19 cellular contexts compared by ENCODE assay signal in the genomic region with DNA sequence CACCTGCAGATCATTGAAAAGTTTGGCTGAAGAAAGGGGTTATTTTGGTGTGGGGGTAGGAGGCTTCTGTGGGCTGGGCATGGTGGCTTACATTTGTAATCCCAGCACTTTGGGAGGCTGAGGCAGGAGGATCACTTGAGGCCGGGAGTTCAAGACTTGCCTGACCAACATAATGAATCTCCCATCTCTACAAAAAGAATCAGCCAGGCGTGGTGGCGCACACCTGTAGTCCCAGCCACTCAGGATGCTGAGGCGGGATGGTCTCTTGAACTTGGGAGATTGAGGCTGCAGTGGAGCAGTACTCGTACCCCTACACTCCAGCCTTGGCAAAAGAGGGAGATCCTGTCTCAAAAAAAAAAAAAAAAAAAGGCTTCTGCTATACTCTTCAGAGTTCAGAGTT. TPM values are rescaled to one million over a fixed set of nuclear protein-coding genes. Genes with fewer than 3 reads are reported as not detected.
A peak's percentile ranks its signal among the peaks of the same experiment; 100 is the strongest.
DNase-seq lines count a peak whose midpoint lies in the region; ATAC-seq, FAIRE-seq and TF ChIP-seq lines count a peak whose summit lies in the region.
"Had no signal": no experiment of that assay in that cellular context is flagged by ENCODE, and none has a peak within 500 bp of the region (broad histone marks: within the 10 kb centered on the region; RNA-seq: fewer than 3 reads in every experiment).

No MANE protein-coding gene starts in this region.

- H2AFZ ChIP-seq in GM12878 (ENCODE audit: control insufficient read depth, low read depth, low read length) (no peak overlapping the region), H9 (ENCODE audit: low read length) (no peak overlapping the region)

- peak overlapping the region; percentile 31 for H3K27ac Mint-ChIP-seq in activated T-cell treated with anti-CD3 and anti-CD28 coated beads, Interleukin-2, amount 50 U/mL, for 72 hours
- H3K27ac Mint-ChIP-seq in Calu3 (ENCODE audit: unreplicated experiment) (peak overlapping the region; percentile 46), neural crest cell (ENCODE audit: unreplicated experiment) (no peak overlapping the region), H9 (no peak overlapping the region)

- H3K4me3 Mint-ChIP-seq in activated T-cell treated with anti-CD3 and anti-CD28 coated beads, Interleukin-2, amount 50 U/mL, for 72 hours, result no peak overlapping the region
- H3K4me3 Mint-ChIP-seq in activated T-cell treated with anti-CD3 and anti-CD28 coated beads, Interleukin-2, amount 50 U/mL, for 4 hours, result no peak overlapping the region
- H3K4me3 Mint-ChIP-seq in Calu3 (ENCODE audit: low read depth, unreplicated experiment) (no peak overlapping the region), neural crest cell (peak overlapping the region; percentile 25), H9 (no peak overlapping the region)
- H3K4me3 Mint-ChIP-seq: CD14-positive monocyte had no signal

- H3K56ac ChIP-seq in H9 (ENCODE audit: insufficient read length, low read depth, low read length), result no peak overlapping the region

- H3K4me3 ChIP-seq in GM12878, result no peak overlapping the region
- H3K4me3 ChIP-seq: HAP-1 had no signal

- no peak for TF ChIP-seq CTCF in Calu3 (IDR thresholded peaks at IDR 0.05; ENCODE audit: unreplicated experiment)
- no peak for TF ChIP-seq CTCF in GM12878 (IDR thresholded peaks at IDR 0.05 in 2 of 3, conservative IDR thresholded peaks at IDR 0.05 in 1 of 3; ENCODE audit: control insufficient read depth in 2 of 3, extremely low read depth in 1 of 3, insufficient read depth in 1 of 3, low read depth in 3 of 3, low read length in 3 of 3)
- no peak for TF ChIP-seq CTCF in neural crest cell (conservative IDR thresholded peaks at IDR 0.05)
- TF ChIP-seq CTCF in H9 (conservative IDR thresholded peaks at IDR 0.05), result no peak

- peaks cover 19 to 45% of the 10 kb centered on the region in 2 donors for H3K36me3 Mint-ChIP-seq in activated T-cell treated with anti-CD3 and anti-CD28 coated beads, Interleukin-2, amount 50 U/mL, for 72 hours (ENCODE audit: insufficient read depth in 2 of 2)
- peaks cover 61% of the 10 kb centered on the region for H3K36me3 Mint-ChIP-seq in activated T-cell treated with anti-CD3 and anti-CD28 coated beads, Interleukin-2, amount 50 U/mL, for 4 hours (ENCODE audit: insufficient read depth)
- H3K36me3 Mint-ChIP-seq in Calu3 (ENCODE audit: insufficient read depth, unreplicated experiment) (peaks cover 89% of the 10 kb centered on the region), neural crest cell (ENCODE audit: low read depth) (peaks cover 27% of the 10 kb centered on the region), H9 (ENCODE audit: insufficient read depth in 1 of 3, low read depth in 3 of 3) (peaks cover 76 to 94% (median 82%) of the 10 kb centered on the region in 3 experiments; a peak in 6 of 7 replicates)

- no peaks in the 10 kb centered on the region for H3K79me1 ChIP-seq in H9 (ENCODE audit: insufficient read depth, low read depth, low read length, poor library complexity, severe bottlenecking)

- no peak overlapping the region for H3K4ac ChIP-seq in H9 (ENCODE audit: low read depth, low read length)

- peaks cover 19% of the 10 kb centered on the region for H3K4me1 Mint-ChIP-seq in activated T-cell treated with anti-CD3 and anti-CD28 coated beads, Interleukin-2, amount 50 U/mL, for 72 hours (ENCODE audit: low read depth)
- peaks cover 15% of the 10 kb centered on the region for H3K4me1 Mint-ChIP-seq in activated T-cell treated with anti-CD3 and anti-CD28 coated beads, Interleukin-2, amount 50 U/mL, for 4 hours (ENCODE audit: low read depth)
- peaks cover 6% of the 10 kb centered on the region for H3K4me1 Mint-ChIP-seq in Calu3 (ENCODE audit: low read depth, unreplicated experiment)
- peaks cover 6% of the 10 kb centered on the region for H3K4me1 Mint-ChIP-seq in neural crest cell
- peaks cover 2 to 5% of the 10 kb centered on the region in 2 experiments for H3K4me1 Mint-ChIP-seq in H9

- no peak for FAIRE-seq in GM12878 (lab: Jason Lieb, UNC)
- FAIRE-seq: D721Med, G401.6, GM19239 had no signal

- BruUV-seq in Calu3 (replicated peaks; lab: Mats Ljungman, UMichigan) (no TSS peak), GM12878 (replicated peaks; lab: Mats Ljungman, UMichigan) (no TSS peak)

- no peak overlapping the region for H3K23ac ChIP-seq in H9 (ENCODE audit: insufficient read length, low read depth, low read length)

- no peak overlapping the region for H4K5ac ChIP-seq in H9 (ENCODE audit: insufficient read length, low read depth, low read length)

- RAD21 ChIA-PET in GM12878 (lab: Charles Lee; ENCODE audit: unreplicated experiment), result no interaction called here

- no peak for DNase-seq in activated T-cell treated with anti-CD3 and anti-CD28 coated beads, Interleukin-2, amount 50 U/mL, for 72 hours
- no peak for DNase-seq in activated T-cell treated with anti-CD3 and anti-CD28 coated beads, Interleukin-2, amount 50 U/mL, for 4 hours
- DNase-seq in Calu3 (no peak), GM12878 (ENCODE audit: low read depth, low spot score) (no peak), neural crest cell (ENCODE audit: low read depth, low spot score) (no peak), globus pallidus (ENCODE audit: low spot score) (no peak), H9 (no peak), NCI-H2196 treated with DMSO at 0.1 percent for 48 hours (lab: John Stamatoyannopoulos, UW; ENCODE audit: unreplicated experiment) (no peak)
- DNase-seq: DMS79 treated with DMSO at 0.1 percent for 48 hours, IMR-90, NCI-H1417, NCI-H1930, NCI-H526 had no signal

- no peak overlapping the region for H3T11ph ChIP-seq in H9 (ENCODE audit: low read length)

- H4K20me1 ChIP-seq in GM12878 (ENCODE audit: control insufficient read depth, insufficient read depth), result peaks cover 4% of the 10 kb centered on the region; the same call in 1 of the 2 replicates
- H4K20me1 ChIP-seq in H9 (ENCODE audit: control insufficient read depth, insufficient read depth, insufficient read length), result no peaks in the 10 kb centered on the region

- no peak overlapping the region for H3K4me2 ChIP-seq in GM12878 (ENCODE audit: control insufficient read depth, insufficient read depth)
- H3K4me2 ChIP-seq in H9 (ENCODE audit: insufficient read depth, insufficient read length, low read length), result no peak overlapping the region

- TF ChIP-seq POLR2A in GM12878 (IDR thresholded peaks at IDR 0.05; ENCODE audit: low read depth, low read length), result no peak

- no peak overlapping the region for H3K14ac ChIP-seq in H9 (ENCODE audit: insufficient read depth, low read length)

- TF ChIP-seq RAD21 in GM12878 (IDR thresholded peaks at IDR 0.05; ENCODE audit: insufficient read depth, low read depth, low read length), result no peak

- no peak overlapping the region for H3K18ac ChIP-seq in H9 (ENCODE audit: insufficient read length, low read depth, low read length)

- H2AK5ac ChIP-seq in H9 (ENCODE audit: insufficient read length, low read length), result no peak overlapping the region

- 98% methylated on average over 5 of the region's 5 CpGs for WGBS in GM12878 (ENCODE audit: insufficient coverage, insufficient replicate concordance, low lambda C conversion rate, missing lambda C conversion rate)
- no CpG with 5 or more reads among the region's 5 CpGs for WGBS in H9 (ENCODE audit: extremely low coverage, insufficient read length, low lambda C conversion rate)

- SMC1A ChIA-PET in GM12878 (lab: Charles Lee; ENCODE audit: uncharacterized antibody, unreplicated experiment), result no interaction called here

- H2BK120ac ChIP-seq in H9 (ENCODE audit: low read depth, low read length, poor library complexity, severe bottlenecking), result no peak overlapping the region

- in situ Hi-C loops in GM12878 (cut with MboI), result no loop called here

- no peak overlapping the region for H2BK5ac ChIP-seq in H9 (ENCODE audit: insufficient read length, low read length)

- no peaks in the 10 kb centered on the region for H3K27me3 Mint-ChIP-seq in activated T-cell treated with anti-CD3 and anti-CD28 coated beads, Interleukin-2, amount 50 U/mL, for 72 hours (ENCODE audit: low read depth)
- no peaks in the 10 kb centered on the region for H3K27me3 Mint-ChIP-seq in activated T-cell treated with anti-CD3 and anti-CD28 coated beads, Interleukin-2, amount 50 U/mL, for 4 hours (ENCODE audit: low read depth)
- H3K27me3 Mint-ChIP-seq in Calu3 (ENCODE audit: unreplicated experiment) (no peaks in the 10 kb centered on the region), neural crest cell (ENCODE audit: low read depth) (no peaks in the 10 kb centered on the region), H9 (ENCODE audit: low read depth) (0 out of 2 replicates have a peak, but pooled peaks cover 2% of the 10 kb centered on the region)

- no peak overlapping the region for H2BK12ac ChIP-seq in H9 (ENCODE audit: insufficient read length, low read depth, low read length)

- no peak for TF ChIP-seq EP300 in GM12878 (IDR thresholded peaks at IDR 0.05; ENCODE audit: borderline replicate concordance in 1 of 2, control insufficient read depth in 1 of 2, low read depth in 2 of 2, low read length in 2 of 2)

- peaks cover 6% of the 10 kb centered on the region for H3K79me2 ChIP-seq in GM12878 (ENCODE audit: control insufficient read depth, insufficient read depth, low read length)
- H3K79me2 ChIP-seq in H9 (ENCODE audit: insufficient read depth, low read length), result 0 out of 2 replicates have a peak, but pooled peaks cover 1% of the 10 kb centered on the region

- H3K27me3 ChIP-seq in GM12878 (replicated peaks in 1 of 2; ENCODE audit: control insufficient read depth in 2 of 2, insufficient read depth in 2 of 2, low read length in 1 of 2), result no peaks in the 10 kb centered on the region
- no peaks in the 10 kb centered on the region for H3K27me3 ChIP-seq in H9 (ENCODE audit: insufficient read depth, low read length)

- no peaks in the 10 kb centered on the region for H3K9me3 Mint-ChIP-seq in activated T-cell treated with anti-CD3 and anti-CD28 coated beads, Interleukin-2, amount 50 U/mL, for 72 hours
- no peaks in the 10 kb centered on the region for H3K9me3 Mint-ChIP-seq in activated T-cell treated with anti-CD3 and anti-CD28 coated beads, Interleukin-2, amount 50 U/mL, for 4 hours
- no peaks in the 10 kb centered on the region for H3K9me3 Mint-ChIP-seq in Calu3 (ENCODE audit: low read depth, unreplicated experiment)
- H3K9me3 Mint-ChIP-seq in neural crest cell, result no peaks in the 10 kb centered on the region
- H3K9me3 Mint-ChIP-seq in H9, result peaks cover 0 to 2% of the 10 kb centered on the region in 2 experiments; a peak in 1 of 5 replicates

- no peak overlapping the region for H3K27ac ChIP-seq in GM12878 (ENCODE audit: control insufficient read depth, insufficient read depth)
- no peak overlapping the region for H3K27ac ChIP-seq in H9 (ENCODE audit: insufficient read length, low read depth, low read length)

- peaks cover 35 to 49% of the 10 kb centered on the region in 2 experiments for H3K36me3 ChIP-seq in GM12878 (ENCODE audit: control insufficient read depth in 2 of 2, insufficient read depth in 2 of 2, low read length in 1 of 2)

- intact Hi-C loops in Calu3 (cut with micrococcal nuclease; ENCODE audit: unreplicated experiment), result no loop called here
- intact Hi-C loops in GM12878 (cut with micrococcal nuclease; ENCODE audit: unreplicated experiment), result no loop called here

- no peak for ATAC-seq in activated T-cell treated with anti-CD3 and anti-CD28 coated beads, Interleukin-2, amount 50 U/mL, for 72 hours (replicated peaks in 1 of 2)
- no peak for ATAC-seq in activated T-cell treated with anti-CD3 and anti-CD28 coated beads, Interleukin-2, amount 50 U/mL, for 4 hours
- ATAC-seq in GM12878, result no peak

- no peak overlapping the region for H2BK20ac ChIP-seq in H9 (ENCODE audit: low read depth, low read length, poor library complexity, severe bottlenecking)

- H2BK15ac ChIP-seq in H9 (ENCODE audit: low read depth, low read length), result no peak overlapping the region

- H3K23me2 ChIP-seq in H9 (ENCODE audit: insufficient read length, low read depth, low read length, poor library complexity, severe bottlenecking), result no peaks in the 10 kb centered on the region

- H3K4me1 ChIP-seq in GM12878 (ENCODE audit: control insufficient read depth, insufficient read depth, low read length) (no peaks in the 10 kb centered on the region; the same call in 1 of the 2 replicates), H9 (ENCODE audit: insufficient read depth, low read length) (no peaks in the 10 kb centered on the region)

- H3K9ac ChIP-seq in GM12878 (ENCODE audit: control insufficient read depth, insufficient read depth, low read length) (no peak overlapping the region), H9 (ENCODE audit: extremely low read depth, insufficient read length, low read length) (no peak overlapping the region)

- no peak overlapping the region for H4K8ac ChIP-seq in H9 (replicated peaks; ENCODE audit: insufficient read length, low read depth, low read length)

- H3K9me3 ChIP-seq in GM12878 (replicated peaks; ENCODE audit: control insufficient read depth, insufficient read depth, low read length) (no peaks in the 10 kb centered on the region), H9 (ENCODE audit: control insufficient read depth, low read depth, low read length) (no peaks in the 10 kb centered on the region)
- H3K9me3 ChIP-seq: HAP-1 had no signal

- CTCF ChIA-PET in Calu3 (lab: Charles Lee) (no interaction called here), GM12878 (lab: Yijun Ruan, JAX) (interaction anchor here (1.3 kb wide), 1 partner anchor 36 kb away, joined by 3 read pairs; no protein-coding TSS in a partner anchor)

- H4K91ac ChIP-seq in H9 (ENCODE audit: insufficient read length, low read depth, low read length), result no peak overlapping the region

- POLR2A ChIA-PET in GM12878 (lab: Charles Lee), result interaction anchor here (0.6 to 0.7 kb wide), 2 partner anchors 42 to 1175 kb away, joined by 3 read pairs; no protein-coding TSS in a partner anchor

RNA-seq across cellular contexts. Expression of gene DDIT3, which starts 7.0 kb away (rescaled TPM):
- 10 to 100 TPM; 64.6 to 71.7 TPM for total RNA-seq in activated T-cell treated with anti-CD3 and anti-CD28 coated beads, Interleukin-2, amount 50 U/mL, for 72 hours
- total RNA-seq in activated T-cell treated with anti-CD3 and anti-CD28 coated beads, Interleukin-2, amount 50 U/mL, for 4 hours, result 10 to 100 TPM in 2 of 3 donors, 1 to 10 TPM in 1; 9.2 to 12.2 (median 10.8) TPM
- total RNA-seq in Calu3 (2022), result 70.2 and 80.5 TPM in 2 replicates
- total RNA-seq in GM12878 (2013; cell fraction: nucleolus; rRNA removed), result 21.5 and 24.3 TPM in 2 replicates
- total RNA-seq in GM12878 (2014; rRNA removed), result 9.7 and 9.8 TPM in 2 replicates
- 10.4 and 12.2 TPM in 2 replicates for total RNA-seq in GM12878 (2014; rRNA removed; fragmentation: Illumina TruSeq; extraction: Trizol)
- 8.2 and 9.2 TPM in 2 replicates for total RNA-seq in GM12878 (2021)
- polyA plus RNA-seq in GM12878 (2011; ENCODE audit: low read depth), result 38.8 TPM
- polyA plus RNA-seq in GM12878 (2011; rRNA removed), result 23.6 and 25.0 TPM in 2 replicates
- polyA plus RNA-seq in GM12878 (2011; cell fraction: cytosol; rRNA removed), result 14.0 and 15.9 TPM in 2 replicates
- 25.8 and 42.9 TPM in 2 replicates for polyA plus RNA-seq in GM12878 (2011; cell fraction: nucleus; rRNA removed)
- polyA plus RNA-seq in GM12878 (2012), result 41.1 and 47.1 TPM in 2 replicates
- 10.9 and 13.4 TPM in 2 replicates for polyA plus RNA-seq in GM12878 (2014; fragmentation: Illumina TruSeq; extraction: Trizol)
- polyA plus RNA-seq in GM12878 (2014; fragmentation: Nextera tagmentation; extraction: Ambion mirVana), result 10 to 100 TPM; 26.8 to 28.9 TPM
- 9.9 and 10.1 TPM in 2 replicates for polyA plus RNA-seq in GM12878 (2014; rRNA removed)
- polyA plus RNA-seq in GM12878 (2016; fragmentation: Nextera tagmentation; extraction: Ambion mirVana), result 10 to 100 TPM; 20.0 to 21.7 TPM
- 17.3 and 23.4 TPM in 2 replicates for polyA minus RNA-seq in GM12878 (2011; rRNA and poly(A)+ RNA removed)
- 7.3 and 11.1 TPM in 2 replicates for polyA minus RNA-seq in GM12878 (2011; cell fraction: cytosol; rRNA and poly(A)+ RNA removed)
- 13.8 and 17.0 TPM in 2 replicates for polyA minus RNA-seq in GM12878 (2011; cell fraction: nucleus; rRNA and poly(A)+ RNA removed)
- total RNA-seq in neural crest cell, result 14.1 and 15.0 TPM in 2 replicates
- 12.8 and 14.1 TPM in 2 replicates for total RNA-seq in H9 (2021)

RNA-seq across cellular contexts. Expression of gene MBD6, which starts 9.4 kb away (rescaled TPM):
- total RNA-seq in activated T-cell treated with anti-CD3 and anti-CD28 coated beads, Interleukin-2, amount 50 U/mL, for 72 hours, result 100 to 1,000 TPM; 131 to 148 TPM
- total RNA-seq in activated T-cell treated with anti-CD3 and anti-CD28 coated beads, Interleukin-2, amount 50 U/mL, for 4 hours, result 10 to 100 TPM; 56.3 to 59.4 (median 57.5) TPM
- total RNA-seq in Calu3 (2022), result 119 and 127 TPM in 2 replicates
- 16.4 and 19.1 TPM in 2 replicates for total RNA-seq in GM12878 (2013; cell fraction: nucleolus; rRNA removed)
- total RNA-seq in GM12878 (2014; rRNA removed), result 3.1 and 4.6 TPM in 2 replicates
- total RNA-seq in GM12878 (2014; rRNA removed; fragmentation: Illumina TruSeq; extraction: Trizol), result 3.5 and 3.7 TPM in 2 replicates
- 41.5 and 52.7 TPM in 2 replicates for total RNA-seq in GM12878 (2021)
- polyA plus RNA-seq in GM12878 (2011; ENCODE audit: low read depth), result 12.0 TPM
- 2.0 and 3.8 TPM in 2 replicates for polyA plus RNA-seq in GM12878 (2011; rRNA removed)
- 1.8 and 1.9 TPM in 2 replicates for polyA plus RNA-seq in GM12878 (2011; cell fraction: cytosol; rRNA removed)
- polyA plus RNA-seq in GM12878 (2011; cell fraction: nucleus; rRNA removed), result 43.1 and 56.1 TPM in 2 replicates
- polyA plus RNA-seq in GM12878 (2012), result 18.4 and 22.0 TPM in 2 replicates
- polyA plus RNA-seq in GM12878 (2014; fragmentation: Illumina TruSeq; extraction: Trizol), result 5.9 and 12.7 TPM in 2 replicates
- 1 to 10 TPM; 1.5 to 5.5 TPM for polyA plus RNA-seq in GM12878 (2014; fragmentation: Nextera tagmentation; extraction: Ambion mirVana)
- polyA plus RNA-seq in GM12878 (2014; rRNA removed), result 20.2 and 24.3 TPM in 2 replicates
- polyA plus RNA-seq in GM12878 (2016; fragmentation: Nextera tagmentation; extraction: Ambion mirVana), result 1 to 10 TPM; 8.1 to 8.6 TPM
- 4.3 and 5.9 TPM in 2 replicates for polyA minus RNA-seq in GM12878 (2011; rRNA and poly(A)+ RNA removed)
- 3.6 and 6.3 TPM in 2 replicates for polyA minus RNA-seq in GM12878 (2011; cell fraction: cytosol; rRNA and poly(A)+ RNA removed)
- 11.7 and 19.9 TPM in 2 replicates for polyA minus RNA-seq in GM12878 (2011; cell fraction: nucleus; rRNA and poly(A)+ RNA removed)
- total RNA-seq in neural crest cell, result 90.4 and 91.3 TPM in 2 replicates
- total RNA-seq in H9 (2021), result 66.0 and 66.8 TPM in 2 replicates

RNA-seq across cellular contexts. Expression of gene MARS1, which starts 25.4 kb away (rescaled TPM):
- 100 to 1,000 TPM; 575 to 653 TPM for total RNA-seq in activated T-cell treated with anti-CD3 and anti-CD28 coated beads, Interleukin-2, amount 50 U/mL, for 72 hours
- total RNA-seq in activated T-cell treated with anti-CD3 and anti-CD28 coated beads, Interleukin-2, amount 50 U/mL, for 4 hours, result 100 to 1,000 TPM; 505 to 565 (median 534) TPM
- total RNA-seq in Calu3 (2022) (358 and 369 TPM in 2 replicates), GM12878 (2014; rRNA removed) (138 and 155 TPM in 2 replicates), GM12878 (2014; rRNA removed; fragmentation: Illumina TruSeq; extraction: Trizol) (132 and 151 TPM in 2 replicates), GM12878 (2021) (208 and 212 TPM in 2 replicates), neural crest cell (257 and 267 TPM in 2 replicates), H9 (2021) (352 and 368 TPM in 2 replicates)
- 122 and 126 TPM in 2 replicates for total RNA-seq in GM12878 (2013; cell fraction: nucleolus; rRNA removed)
- 84.1 TPM for polyA plus RNA-seq in GM12878 (2011; ENCODE audit: low read depth)
- polyA plus RNA-seq in GM12878 (2011; rRNA removed) (61.9 and 108 TPM in 2 replicates), GM12878 (2014; fragmentation: Illumina TruSeq; extraction: Trizol) (161 and 221 TPM in 2 replicates), GM12878 (2014; fragmentation: Nextera tagmentation; extraction: Ambion mirVana) (100 to 1,000 TPM in 1 of 2 experiments, 10 to 100 TPM in 1; 72.3 to 129 TPM), GM12878 (2014; rRNA removed) (137 and 156 TPM in 2 replicates), GM12878 (2016; fragmentation: Nextera tagmentation; extraction: Ambion mirVana) (100 to 1,000 TPM; 255 to 270 TPM)
- polyA plus RNA-seq in GM12878 (2011; cell fraction: cytosol; rRNA removed), result 94.9 and 95.4 TPM in 2 replicates
- 477 and 501 TPM in 2 replicates for polyA plus RNA-seq in GM12878 (2011; cell fraction: nucleus; rRNA removed)
- polyA plus RNA-seq in GM12878 (2012), result 85.5 and 109 TPM in 2 replicates
- polyA minus RNA-seq in GM12878 (2011; rRNA and poly(A)+ RNA removed), result 108 and 144 TPM in 2 replicates
- polyA minus RNA-seq in GM12878 (2011; cell fraction: cytosol; rRNA and poly(A)+ RNA removed), result 46.5 and 52.1 TPM in 2 replicates
- 102 and 181 TPM in 2 replicates for polyA minus RNA-seq in GM12878 (2011; cell fraction: nucleus; rRNA and poly(A)+ RNA removed)

RNA-seq across cellular contexts. Expression of gene ARHGAP9, which starts 33.6 kb away (rescaled TPM):
- total RNA-seq in activated T-cell treated with anti-CD3 and anti-CD28 coated beads, Interleukin-2, amount 50 U/mL, for 72 hours, result 100 to 1,000 TPM; 119 to 153 TPM
- 10 to 100 TPM; 54.5 to 64.6 (median 57.7) TPM for total RNA-seq in activated T-cell treated with anti-CD3 and anti-CD28 coated beads, Interleukin-2, amount 50 U/mL, for 4 hours
- total RNA-seq in Calu3 (2022) (0.39 TPM in 1 of 2 replicates, not detected in the other), GM12878 (2014; rRNA removed) (78.1 and 79.8 TPM in 2 replicates), GM12878 (2014; rRNA removed; fragmentation: Illumina TruSeq; extraction: Trizol) (47.3 and 51.7 TPM in 2 replicates), GM12878 (2021) (101 and 102 TPM in 2 replicates), neural crest cell (0.56 and 1.0 TPM in 2 replicates), H9 (2021) (3.7 and 4.4 TPM in 2 replicates)
- total RNA-seq in GM12878 (2013; cell fraction: nucleolus; rRNA removed), result 37.8 and 38.9 TPM in 2 replicates
- 72.3 TPM for polyA plus RNA-seq in GM12878 (2011; ENCODE audit: low read depth)
- polyA plus RNA-seq in GM12878 (2011; rRNA removed) (42.5 and 68.9 TPM in 2 replicates), GM12878 (2014; fragmentation: Illumina TruSeq; extraction: Trizol) (63.7 and 89.0 TPM in 2 replicates), GM12878 (2014; fragmentation: Nextera tagmentation; extraction: Ambion mirVana) (10 to 100 TPM; 19.5 to 75.6 TPM), GM12878 (2014; rRNA removed) (98.7 and 106 TPM in 2 replicates), GM12878 (2016; fragmentation: Nextera tagmentation; extraction: Ambion mirVana) (10 to 100 TPM; 71.1 to 81.3 TPM)
- polyA plus RNA-seq in GM12878 (2011; cell fraction: cytosol; rRNA removed), result 45.6 and 45.9 TPM in 2 replicates
- 245 and 345 TPM in 2 replicates for polyA plus RNA-seq in GM12878 (2011; cell fraction: nucleus; rRNA removed)
- polyA plus RNA-seq in GM12878 (2012), result 80.4 and 88.1 TPM in 2 replicates
- 24.9 and 34.8 TPM in 2 replicates for polyA minus RNA-seq in GM12878 (2011; rRNA and poly(A)+ RNA removed)
- 20.1 and 23.3 TPM in 2 replicates for polyA minus RNA-seq in GM12878 (2011; cell fraction: cytosol; rRNA and poly(A)+ RNA removed)
- polyA minus RNA-seq in GM12878 (2011; cell fraction: nucleus; rRNA and poly(A)+ RNA removed), result 35.5 and 59.9 TPM in 2 replicates
- total RNA-seq: RPMI7951 had no signal

RNA-seq across cellular contexts. Expression of gene DCTN2, which starts 33.7 kb away (rescaled TPM):
- total RNA-seq in activated T-cell treated with anti-CD3 and anti-CD28 coated beads, Interleukin-2, amount 50 U/mL, for 72 hours, result 10 to 100 TPM; 94.9 to 99.0 TPM
- total RNA-seq in activated T-cell treated with anti-CD3 and anti-CD28 coated beads, Interleukin-2, amount 50 U/mL, for 4 hours, result 10 to 100 TPM; 72.3 to 84.3 (median 74.6) TPM
- 121 and 131 TPM in 2 replicates for total RNA-seq in Calu3 (2022)
- total RNA-seq in GM12878 (2013; cell fraction: nucleolus; rRNA removed), result 50.6 and 63.3 TPM in 2 replicates
- total RNA-seq in GM12878 (2014; rRNA removed), result 80.8 and 115 TPM in 2 replicates
- 81.4 and 83.9 TPM in 2 replicates for total RNA-seq in GM12878 (2014; rRNA removed; fragmentation: Illumina TruSeq; extraction: Trizol)
- total RNA-seq in GM12878 (2021), result 87.3 and 87.4 TPM in 2 replicates
- polyA plus RNA-seq in GM12878 (2011; ENCODE audit: low read depth), result 67.2 TPM
- 85.1 and 88.9 TPM in 2 replicates for polyA plus RNA-seq in GM12878 (2011; rRNA removed)
- 79.6 and 95.9 TPM in 2 replicates for polyA plus RNA-seq in GM12878 (2011; cell fraction: cytosol; rRNA removed)
- polyA plus RNA-seq in GM12878 (2011; cell fraction: nucleus; rRNA removed), result 72.6 and 91.7 TPM in 2 replicates
- polyA plus RNA-seq in GM12878 (2012), result 68.9 and 75.1 TPM in 2 replicates
- polyA plus RNA-seq in GM12878 (2014; fragmentation: Illumina TruSeq; extraction: Trizol), result 139 and 171 TPM in 2 replicates
- 10 to 100 TPM; 32.3 to 60.7 TPM for polyA plus RNA-seq in GM12878 (2014; fragmentation: Nextera tagmentation; extraction: Ambion mirVana)
- polyA plus RNA-seq in GM12878 (2014; rRNA removed), result 113 TPM in 2 replicates
- 100 to 1,000 TPM; 115 to 117 TPM for polyA plus RNA-seq in GM12878 (2016; fragmentation: Nextera tagmentation; extraction: Ambion mirVana)
- polyA minus RNA-seq in GM12878 (2011; rRNA and poly(A)+ RNA removed), result 66.8 and 93.9 TPM in 2 replicates
- 47.0 and 53.5 TPM in 2 replicates for polyA minus RNA-seq in GM12878 (2011; cell fraction: cytosol; rRNA and poly(A)+ RNA removed)
- 25.4 and 26.2 TPM in 2 replicates for polyA minus RNA-seq in GM12878 (2011; cell fraction: nucleus; rRNA and poly(A)+ RNA removed)
- 133 and 138 TPM in 2 replicates for total RNA-seq in neural crest cell
- total RNA-seq in H9 (2021), result 96.6 and 97.7 TPM in 2 replicates

Comparison
In these comparisons a context has a peak if more than half of its experiments do, and no peak if none do; other contexts are left out.
1. H3K27ac Mint-ChIP-seq: peak in activated T-cell treated with anti-CD3 and anti-CD28 coated beads, Interleukin-2, amount 50 U/mL, for 72 hours (single experiment) and Calu3 (single experiment); none in neural crest cell (single experiment) and H9 (0 of 3).